Comparison of ENCODE assay signal across 9 cellular contexts in the genomic region with DNA sequence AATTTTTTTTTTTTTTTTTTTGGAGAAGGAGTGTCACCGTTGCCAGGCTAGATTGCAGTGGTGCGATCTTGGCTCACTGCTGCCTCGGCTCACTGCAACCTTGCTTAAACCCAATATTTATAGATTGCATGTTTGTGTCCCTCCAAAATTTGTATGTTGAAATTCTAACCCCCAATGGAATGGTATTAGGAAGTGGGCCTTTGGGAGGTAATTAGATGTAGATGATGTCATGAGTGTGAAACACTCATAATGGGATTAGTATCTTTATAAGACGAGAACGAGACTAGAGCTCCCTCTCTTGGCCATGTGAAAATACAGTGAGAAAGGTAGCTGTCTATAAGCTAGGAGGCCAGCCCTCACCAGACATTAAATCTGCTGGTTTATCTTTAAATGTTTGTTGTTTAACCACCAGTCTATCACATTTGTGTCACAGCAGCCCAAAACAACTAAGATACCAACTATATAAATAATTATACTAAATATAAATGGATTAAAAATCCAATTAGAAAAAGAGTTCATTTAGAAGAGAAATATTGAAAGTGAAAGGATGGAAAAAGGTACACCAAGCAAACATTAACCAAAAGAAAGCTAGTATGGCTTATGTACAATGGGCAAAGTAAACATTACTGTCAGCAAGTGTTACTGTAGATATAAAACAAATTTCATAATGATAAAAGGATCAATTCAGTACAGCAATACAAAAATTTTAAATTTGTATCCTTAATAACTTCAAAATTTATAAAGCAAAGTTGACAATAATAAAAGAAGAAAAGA. TPM values are rescaled to one million over a fixed set of nuclear protein-coding genes. Genes with fewer than 3 reads are reported as not detected.
DNase-seq lines count a peak whose midpoint lies in the region; ATAC-seq and TF ChIP-seq lines count a peak whose summit lies in the region.
"Had no signal": no experiment of that assay in that cellular context is flagged by ENCODE, and none has a peak within 500 bp of the region (broad histone marks: within the 10 kb centered on the region; RNA-seq: fewer than 3 reads in every experiment).

No MANE protein-coding gene starts in this region.

- H3K36me3 ChIP-seq in testis (ENCODE audit: low read depth, missing control alignments) (no peaks in the 10 kb centered on the region), left ventricle myocardium inferior (peaks cover 12% of the 10 kb centered on the region)

- no peak overlapping the region for H3K4me3 ChIP-seq in epithelial cell of proximal tubule (ENCODE audit: low read depth, low read length)
- no peak overlapping the region for H3K4me3 ChIP-seq in testis
- no peak overlapping the region for H3K4me3 ChIP-seq in left ventricle myocardium inferior

- H3K4me1 ChIP-seq in testis: no peaks in the 10 kb centered on the region
- H3K4me1 ChIP-seq in left ventricle myocardium inferior: no peaks in the 10 kb centered on the region

- H3K27ac ChIP-seq in testis: no peak overlapping the region
- no peak overlapping the region for H3K27ac ChIP-seq in left ventricle myocardium inferior (replicated peaks)

- intact Hi-C loops in testis (cut with DNase I; ENCODE audit: low total_unique reads): no loop called here
- intact Hi-C loops in left ventricle myocardium inferior (cut with micrococcal nuclease): no loop called here

- TF ChIP-seq POLR2A in testis (IDR thresholded peaks at IDR 0.05): no peak

- DNase-seq in COLO668 (lab: John Stamatoyannopoulos, UW; ENCODE audit: unreplicated experiment): peak; percentile 26
- DNase-seq in NCI-H524 treated with DMSO at 0.1 percent for 48 hours (lab: John Stamatoyannopoulos, UW): peak; percentile 60
- no peak for DNase-seq in epithelial cell of proximal tubule (ENCODE audit: low read depth)
- no peak for DNase-seq in NOMO-1 treated with dmso at 0.1 percent for 144 hours (lab: John Stamatoyannopoulos, UW; ENCODE audit: unreplicated experiment)
- no peak for DNase-seq in testis
- no peak for DNase-seq in left ventricle myocardium inferior
- DNase-seq: left cardiac atrium had no signal

- TF ChIP-seq CTCF in epithelial cell of proximal tubule (conservative IDR thresholded peaks at IDR 0.05; ENCODE audit: low read depth, low read length) (peak; percentile 57), testis (IDR thresholded peaks at IDR 0.05) (no peak), left ventricle myocardium inferior (IDR thresholded peaks at IDR 0.05; ENCODE audit: borderline replicate concordance) (no peak)

- no peaks in the 10 kb centered on the region for H3K27me3 ChIP-seq in testis
- H3K27me3 ChIP-seq in left ventricle myocardium inferior (ENCODE audit: low read depth): no peaks in the 10 kb centered on the region

- ATAC-seq in GM18867 (IDR thresholded peaks at IDR 0.05; ENCODE audit: unreplicated experiment) (peak; percentile 99), HG02943 (IDR thresholded peaks at IDR 0.05; ENCODE audit: low read depth, unreplicated experiment) (peak; percentile 96)

- WGBS in testis, 2 donors: 93 to 94% methylated on average over 5 of the region's 5 CpGs

- H3K9me3 ChIP-seq in testis (no peaks in the 10 kb centered on the region), left ventricle myocardium inferior (replicated peaks) (peaks cover 36% of the 10 kb centered on the region)

RNA-seq across cellular contexts. Expression of gene TCAF1, which starts 9.3 kb away (rescaled TPM):
- total RNA-seq in epithelial cell of proximal tubule: 24.7 and 49.0 TPM in 2 replicates
- 10 to 100 TPM; 21.3 to 28.7 TPM for total RNA-seq in testis
- polyA plus RNA-seq in testis (ENCODE audit: insufficient read depth, low read depth, low replicate concordance): 6.2 TPM
- 38.2 TPM for total RNA-seq in left ventricle myocardium inferior

RNA-seq across cellular contexts. Expression of gene OR2F2, which starts 42.3 kb away (rescaled TPM):
- total RNA-seq in epithelial cell of proximal tubule: not detected in 2 replicates
- total RNA-seq in testis: 1 to 10 TPM; 1.2 to 3.5 TPM
- polyA plus RNA-seq in testis (ENCODE audit: insufficient read depth, low read depth, low replicate concordance): 0.30 TPM
- total RNA-seq in left ventricle myocardium inferior: not detected
- total RNA-seq: left cardiac atrium had no signal

Comparison
In these comparisons a context has a peak if more than half of its experiments do, and no peak if none do; other contexts are left out.
1. DNase-seq: peak in COLO668 (single experiment) and NCI-H524 treated with DMSO at 0.1 percent for 48 hours (single experiment); none in epithelial cell of proximal tubule (single experiment), NOMO-1 treated with dmso at 0.1 percent for 144 hours (single experiment), testis (single experiment) and left ventricle myocardium inferior (single experiment).